ENCODE assay signal across 8 cellular contexts in genomic region chr6:47241742-47242482, GRCh38.
DNase-seq lines count a peak whose midpoint lies in the region; ATAC-seq and TF ChIP-seq lines count a peak whose summit lies in the region.
"Had no signal": no experiment of that assay in that cellular context is flagged by ENCODE, and none has a peak within 500 bp of the region (broad histone marks: within the 10 kb centered on the region; RNA-seq: fewer than 3 reads in every experiment).

No MANE protein-coding gene starts in this region.

- H3K4me3 ChIP-seq in GM23248, result no peak overlapping the region
- no peak overlapping the region for H3K4me3 ChIP-seq in fibroblast of the aortic adventitia (ENCODE audit: low read depth, low read length)
- H3K4me3 ChIP-seq in smooth muscle cell, result no peak overlapping the region
- no peak overlapping the region for H3K4me3 ChIP-seq in aorta (ENCODE audit: low read length in 2 of 2)
- H3K4me3 ChIP-seq: thoracic aorta had no signal

- intact Hi-C loops in aorta (cut with DNase I), result no loop called here

- H3F3A ChIP-seq in GM23248 (ENCODE audit: insufficient read depth) (no peaks in the 10 kb centered on the region), smooth muscle cell (ENCODE audit: low read depth) (peaks cover 9% of the 10 kb centered on the region)

- H3K9ac ChIP-seq in GM23248 (peak overlapping the region; percentile 54), smooth muscle cell (ENCODE audit: low read depth) (no peak overlapping the region)

- no peaks in the 10 kb centered on the region for H3K9me2 ChIP-seq in GM23248 (ENCODE audit: insufficient read depth)

- DNase-seq in GM23248 (peak; percentile 14), NOMO-1 treated with dmso at 0.1 percent for 144 hours (lab: John Stamatoyannopoulos, UW; ENCODE audit: unreplicated experiment) (peak; percentile 21), fibroblast of the aortic adventitia (ENCODE audit: low read depth) (peak; percentile 32), smooth muscle cell (lab: John Stamatoyannopoulos, UW; ENCODE audit: unreplicated experiment) (no peak), iPS-NIHi11 (ENCODE audit: low spot score) (no peak), aorta (no peak)

- H3K4me1 ChIP-seq in GM23248 (ENCODE audit: insufficient read depth), result peaks cover 1% of the 10 kb centered on the region; the same call in 1 of the 2 replicates
- peaks cover 8% of the 10 kb centered on the region for H3K4me1 ChIP-seq in smooth muscle cell (ENCODE audit: low read depth)
- no peaks in the 10 kb centered on the region for H3K4me1 ChIP-seq in aorta (ENCODE audit: control insufficient read depth in 1 of 2, insufficient read depth in 2 of 2, low read length in 2 of 2)

- H3K27me3 ChIP-seq in GM23248 (replicated peaks; ENCODE audit: insufficient read depth) (no peaks in the 10 kb centered on the region), smooth muscle cell (ENCODE audit: low read depth) (no peaks in the 10 kb centered on the region), aorta (ENCODE audit: control insufficient read depth in 1 of 2, insufficient read depth in 2 of 2, low read length in 1 of 2) (no peaks in the 10 kb centered on the region)

- H3K36me3 ChIP-seq in GM23248 (ENCODE audit: low read depth), result no peaks in the 10 kb centered on the region
- H3K36me3 ChIP-seq in smooth muscle cell (ENCODE audit: low read depth), result no peaks in the 10 kb centered on the region
- H3K36me3 ChIP-seq in aorta (ENCODE audit: control insufficient read depth in 1 of 2, insufficient read depth in 2 of 2, low read length in 1 of 2), result no peaks in the 10 kb centered on the region
- H3K36me3 ChIP-seq: thoracic aorta had no signal

- H3K9me3 ChIP-seq in GM23248 (ENCODE audit: low read depth) (no peaks in the 10 kb centered on the region), smooth muscle cell (replicated peaks; ENCODE audit: low read depth) (no peaks in the 10 kb centered on the region), aorta (ENCODE audit: control insufficient read depth, low read length) (no peaks in the 10 kb centered on the region)
- H3K9me3 ChIP-seq: thoracic aorta had no signal

- no peaks in the 10 kb centered on the region for H3K79me2 ChIP-seq in GM23248 (ENCODE audit: insufficient read depth)
- H3K79me2 ChIP-seq in smooth muscle cell (ENCODE audit: low read depth), result peaks cover 11% of the 10 kb centered on the region

- H3K4me2 ChIP-seq in GM23248 (ENCODE audit: unreplicated experiment), result no peak overlapping the region
- peak overlapping the region; percentile 77 for H3K4me2 ChIP-seq in smooth muscle cell

- H4K20me1 ChIP-seq in GM23248 (ENCODE audit: insufficient read depth), result no peaks in the 10 kb centered on the region
- H4K20me1 ChIP-seq in smooth muscle cell (ENCODE audit: low read depth), result no peaks in the 10 kb centered on the region

- TF ChIP-seq CTCF in fibroblast of the aortic adventitia (IDR thresholded peaks at IDR 0.05; ENCODE audit: insufficient read depth, low read length) (no peak), smooth muscle cell (IDR thresholded peaks at IDR 0.05; ENCODE audit: borderline replicate concordance, insufficient read depth, poor library complexity, severe bottlenecking) (no peak)

- peak overlapping the region; percentile 54 for H3K27ac ChIP-seq in GM23248
- peak overlapping the region; percentile 87 for H3K27ac ChIP-seq in smooth muscle cell (ENCODE audit: low read depth)
- H3K27ac ChIP-seq in aorta (ENCODE audit: low read depth in 1 of 2, low read length in 2 of 2), result no peak overlapping the region

- 47 to 49% methylated on average over 4 of the region's 4 CpGs for WGBS in GM23248 (ENCODE audit: low coverage in 1 of 2, low lambda C conversion rate in 2 of 2, missing lambda C conversion rate in 2 of 2), 2 experiments
- WGBS in smooth muscle cell (ENCODE audit: low lambda C conversion rate), result 85% methylated on average over 4 of the region's 4 CpGs
- WGBS in aorta, 2 donors, result 87 to 90% methylated on average over 4 of the region's 4 CpGs

- ATAC-seq in aorta (ENCODE audit: low FRiP score) (no peak), HG03378 (IDR thresholded peaks at IDR 0.05; ENCODE audit: unreplicated experiment) (no peak)

- H2AFZ ChIP-seq in GM23248 (peak overlapping the region; percentile 57), smooth muscle cell (ENCODE audit: low read depth) (no peak overlapping the region)

- in situ Hi-C loops in GM23248 (cut with MboI), result no loop called here

Comparison
In these comparisons a context has a peak if more than half of its experiments do, and no peak if none do; other contexts are left out.
1. DNase-seq: peak in GM23248 (single experiment), NOMO-1 treated with dmso at 0.1 percent for 144 hours (single experiment) and fibroblast of the aortic adventitia (single experiment); none in smooth muscle cell (single experiment), iPS-NIHi11 (single experiment) and aorta (0 of 2).
2. H3K27ac ChIP-seq: peak in GM23248 (single experiment) and smooth muscle cell (single experiment); none in aorta (0 of 2).